22 cellular contexts compared by ENCODE assay signal in the genomic region with DNA sequence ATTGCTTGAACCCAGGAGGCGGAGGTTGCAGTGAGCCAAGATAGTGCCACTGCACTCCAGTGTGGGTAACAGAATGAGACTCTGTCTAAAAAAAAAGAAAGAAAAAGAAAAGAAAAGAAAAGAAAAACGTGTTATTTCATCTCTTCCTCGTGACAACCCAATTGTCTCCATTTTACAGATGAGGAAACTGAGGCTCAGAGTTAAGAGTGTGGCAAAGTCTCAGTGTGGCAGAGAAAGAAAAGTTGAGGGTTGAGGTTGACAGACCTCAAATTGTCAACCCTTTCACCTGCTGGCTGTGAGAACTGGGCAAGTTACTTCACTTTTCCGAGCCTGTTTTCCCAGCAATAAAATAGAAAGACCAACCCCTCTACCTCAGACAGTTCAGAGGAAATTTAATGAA. TPM values are rescaled to one million over a fixed set of nuclear protein-coding genes. Genes with fewer than 3 reads are reported as not detected.
DNase-seq lines count a peak whose midpoint lies in the region; ATAC-seq and TF ChIP-seq lines count a peak whose summit lies in the region.
"Had no signal": no experiment of that assay in that cellular context is flagged by ENCODE, and none has a peak within 500 bp of the region (broad histone marks: within the 10 kb centered on the region; RNA-seq: fewer than 3 reads in every experiment).

No MANE protein-coding gene starts in this region.

- no peak overlapping the region for H2AK5ac ChIP-seq in mesenchymal stem cell (ENCODE audit: low read length, severe bottlenecking)

- H3K14ac ChIP-seq in mesenchymal stem cell (ENCODE audit: low read length in 2 of 2): no peak overlapping the region

- H2BK120ac ChIP-seq in mesenchymal stem cell (ENCODE audit: low read depth, low read length): no peak overlapping the region

- no peak overlapping the region for H2BK15ac ChIP-seq in mesenchymal stem cell (ENCODE audit: low read depth, poor library complexity, severe bottlenecking)

- H2BK12ac ChIP-seq in mesenchymal stem cell (ENCODE audit: low read length in 2 of 2): peak overlapping the region in 1 of 2 experiments; percentile 21

- H3K9ac ChIP-seq in adipocyte (ENCODE audit: low read length) (peak overlapping the region; percentile 73), mesenchymal stem cell (ENCODE audit: low read length) (peak overlapping the region; percentile 80)

- no peak for TF ChIP-seq POLR2A in stomach (IDR thresholded peaks at IDR 0.05)
- TF ChIP-seq POLR2A in gastrocnemius medialis (IDR thresholded peaks at IDR 0.05): no peak

- WGBS in mesenchymal stem cell: 89% methylated on average over 3 of the region's 4 CpGs
- 80 to 96% (median 93%) methylated on average over 4 of the region's 4 CpGs for WGBS in stomach, 5 donors

- no peaks in the 10 kb centered on the region for H3K79me1 ChIP-seq in mesenchymal stem cell (replicated peaks; ENCODE audit: low read length, poor library complexity, severe bottlenecking)

- ATAC-seq in gastrocnemius medialis: no peak
- ATAC-seq: activated CD8-positive, alpha-beta T cell treated with anti-CD3 and anti-CD28 coated beads for 36 hours; body of pancreas had no signal

- DNase-seq in adipocyte (ENCODE audit: low read depth): no peak
- no peak for DNase-seq in mesenchymal stem cell
- no peak for DNase-seq in stomach
- DNase-seq in effector CD8-positive, alpha-beta T cell (lab: John Stamatoyannopoulos, UW): no peak
- no peak for DNase-seq in T-helper 9 cell
- no peak for DNase-seq in SHP77 treated with DMSO at 0.1 percent for 48 hours (lab: John Stamatoyannopoulos, UW)
- DNase-seq in gastrocnemius medialis: no peak
- DNase-seq: activated B cell treated with CpG ODN at 0.5 μM for 24 hours; activated CD8-positive, alpha-beta T cell treated with anti-CD3 and anti-CD28 coated beads for 36 hours; activated T-cell treated with anti-CD3 and anti-CD28 coated beads, Interleukin-2, amount 50 U/mL, for 24 hours; CD4-positive, alpha-beta T cell; dermis blood vessel endothelial cell; kidney glomerular epithelial cell; NCI-H2107; retina; stimulated activated naive CD4-positive, alpha-beta T cell had no signal

- peaks cover 55% of the 10 kb centered on the region for H3K79me2 ChIP-seq in ACC112 (ENCODE audit: control insufficient read depth, insufficient read depth, low read length, unreplicated experiment)

- H3K18ac ChIP-seq in mesenchymal stem cell (ENCODE audit: low read depth in 1 of 2, low read length in 2 of 2): no peak overlapping the region

- no peak overlapping the region for H2BK5ac ChIP-seq in mesenchymal stem cell (ENCODE audit: low read depth, low read length, poor library complexity, severe bottlenecking)

- H3K4me1 ChIP-seq in ACC112 (ENCODE audit: control insufficient read depth, insufficient read depth, low read length, unreplicated experiment) (peaks cover 41% of the 10 kb centered on the region), adipocyte (ENCODE audit: control insufficient read depth, insufficient read depth, low read length) (peaks cover 38% of the 10 kb centered on the region), mesenchymal stem cell (ENCODE audit: control insufficient read depth, insufficient read depth, low read depth, low read length) (peaks cover 15% of the 10 kb centered on the region), stomach (peaks cover 4 to 72% (median 46%) of the 10 kb centered on the region in 4 donors), gastrocnemius medialis (peaks cover 18 to 25% of the 10 kb centered on the region in 2 donors)

- H3K27me3 ChIP-seq in ACC112 (ENCODE audit: insufficient read depth, low read length): no peaks in the 10 kb centered on the region
- no peaks in the 10 kb centered on the region for H3K27me3 ChIP-seq in adipocyte (replicated peaks; ENCODE audit: control insufficient read depth, insufficient read depth, low read length)
- H3K27me3 ChIP-seq in mesenchymal stem cell (ENCODE audit: control insufficient read depth in 1 of 2, insufficient read depth in 1 of 2, low read length in 2 of 2): no peaks in the 10 kb centered on the region
- no peaks in the 10 kb centered on the region for H3K27me3 ChIP-seq in stomach
- H3K27me3 ChIP-seq in gastrocnemius medialis: no peaks in the 10 kb centered on the region
- H3K27me3 ChIP-seq: body of pancreas had no signal

- H3K27ac ChIP-seq in ACC112 (ENCODE audit: low read depth, low read length) (peak overlapping the region; percentile 58), mesenchymal stem cell (ENCODE audit: low read length, poor library complexity, severe bottlenecking) (peak overlapping the region; percentile 81), stomach (peak overlapping the region in 4 of 5 donors; percentile 43 to 75 (median 63)), gastrocnemius medialis (no peak overlapping the region)
- H3K27ac ChIP-seq: epithelial cell of prostate had no signal

- intact Hi-C loops in stomach (cut with DNase I; ENCODE audit: low total_unique reads): no loop called here
- intact Hi-C loops in gastrocnemius medialis (cut with DNase I; ENCODE audit: low total_unique reads): loop anchor here (5.0 kb wide), 2 partner anchors 123 to 183 kb away; a partner anchor contains a TSS

- in situ Hi-C loops in gastrocnemius medialis (cut with MboI; ENCODE audit: low sequenced_read_pairs in 4 of 4): loop anchor here in 1 of 4 donors (25.0 kb wide), 1 partner anchor 103 kb away; no protein-coding TSS in a partner anchor

- H4K91ac ChIP-seq in mesenchymal stem cell (ENCODE audit: low read length): no peak overlapping the region

- no peak overlapping the region for H3K23ac ChIP-seq in mesenchymal stem cell (ENCODE audit: low read length in 2 of 2)

- no peak overlapping the region for H3K4me2 ChIP-seq in mesenchymal stem cell (ENCODE audit: low read length, poor library complexity, severe bottlenecking)

- H3K9me3 ChIP-seq in adipocyte (ENCODE audit: control insufficient read depth, low read length): no peaks in the 10 kb centered on the region
- no peaks in the 10 kb centered on the region for H3K9me3 ChIP-seq in mesenchymal stem cell (ENCODE audit: control insufficient read depth, low read length)
- H3K9me3 ChIP-seq in stomach: no peaks in the 10 kb centered on the region
- no peaks in the 10 kb centered on the region for H3K9me3 ChIP-seq in gastrocnemius medialis
- H3K9me3 ChIP-seq: body of pancreas, HAP-1 had no signal

- TF ChIP-seq EP300 in stomach (IDR thresholded peaks at IDR 0.05): no peak

- no peak overlapping the region for H2AFZ ChIP-seq in ACC112 (ENCODE audit: low read length, unreplicated experiment)
- no peak overlapping the region for H2AFZ ChIP-seq in mesenchymal stem cell (ENCODE audit: low read depth, low read length)

- H3K36me3 ChIP-seq in ACC112 (ENCODE audit: insufficient read depth, low read length): no peaks in the 10 kb centered on the region
- H3K36me3 ChIP-seq in adipocyte (ENCODE audit: control insufficient read depth, insufficient read depth, low read length, severe bottlenecking): no peaks in the 10 kb centered on the region
- H3K36me3 ChIP-seq in mesenchymal stem cell (ENCODE audit: control insufficient read depth in 1 of 2, insufficient read depth in 2 of 2, low read depth in 1 of 2, low read length in 2 of 2): peaks cover 7 to 41% of the 10 kb centered on the region in 2 experiments
- no peaks in the 10 kb centered on the region for H3K36me3 ChIP-seq in stomach
- H3K36me3 ChIP-seq in gastrocnemius medialis: no peaks in the 10 kb centered on the region
- H3K36me3 ChIP-seq: HAP-1 had no signal

- no peak overlapping the region for H3K4me3 ChIP-seq in ACC112 (ENCODE audit: low read depth, low read length)
- H3K4me3 ChIP-seq in adipocyte (ENCODE audit: low read length): peak overlapping the region; percentile 39
- H3K4me3 ChIP-seq in mesenchymal stem cell (ENCODE audit: insufficient read depth in 1 of 2, low read depth in 1 of 2, low read length in 2 of 2): no peak overlapping the region
- no peak overlapping the region for H3K4me3 ChIP-seq in stomach
- no peak overlapping the region for H3K4me3 ChIP-seq in gastrocnemius medialis
- H3K4me3 ChIP-seq: body of pancreas, HAP-1 had no signal

- TF ChIP-seq CTCF in stomach (IDR thresholded peaks at IDR 0.05) (no peak), gastrocnemius medialis (IDR thresholded peaks at IDR 0.05 in 4 of 5, conservative IDR thresholded peaks at IDR 0.05 in 1 of 5) (no peak)

- H4K8ac ChIP-seq in mesenchymal stem cell (ENCODE audit: low read length): no peak overlapping the region

- no peak overlapping the region for H3K4ac ChIP-seq in mesenchymal stem cell (ENCODE audit: low read depth in 1 of 2, low read length in 2 of 2)

RNA-seq across cellular contexts. Expression of a gene that starts 59.6 kb away (rescaled TPM):
- polyA plus RNA-seq in mesenchymal stem cell (2013, experiment 1 of 2): 0.03 TPM
- polyA plus RNA-seq in mesenchymal stem cell (2013, experiment 2 of 2): 0.03 TPM
- total RNA-seq in stomach: 10 to 100 TPM in 2 of 5 donors, 1 to 10 TPM in 2, not detected in 1; 5.3 to 40.8 (median 10.1) TPM
- polyA plus RNA-seq in stomach: 10 to 100 TPM in 1 of 3 donors, 1 to 10 TPM in 2; 1.4 to 11.0 (median 7.2) TPM
- total RNA-seq in gastrocnemius medialis: 1 to 10 TPM in 1 of 4 donors, under 1 TPM in 1, not detected in 2; 0.13 to 2.3 TPM
- total RNA-seq: activated B cell treated with CpG ODN at 0.5 μM for 24 hours; activated CD8-positive, alpha-beta T cell treated with anti-CD3 and anti-CD28 coated beads for 36 hours; CD4-positive, alpha-beta T cell; dermis blood vessel endothelial cell; frontal cortex; urinary bladder had no signal

Comparison
In these comparisons a context has a peak if more than half of its experiments do, and no peak if none do; other contexts are left out.
1. H3K27ac ChIP-seq: peak in ACC112 (single experiment), mesenchymal stem cell (single experiment) and stomach (4 of 5); none in gastrocnemius medialis (0 of 4).